ENCODE assay signal across 9 cellular contexts in genomic region chr16:69188716-69189115, GRCh38. TPM values are rescaled to one million over a fixed set of nuclear protein-coding genes. Genes with fewer than 3 reads are reported as not detected.
A peak's percentile ranks its signal among the peaks of the same experiment; 100 is the strongest.
DNase-seq lines count a peak whose midpoint lies in the region; ATAC-seq, FAIRE-seq and TF ChIP-seq lines count a peak whose summit lies in the region.
"Had no signal": no experiment of that assay in that cellular context is flagged by ENCODE, and none has a peak within 500 bp of the region (broad histone marks: within the 10 kb centered on the region; RNA-seq: fewer than 3 reads in every experiment).

No MANE protein-coding gene starts in this region.

- H3K27me3 Mint-ChIP-seq in activated T-cell treated with anti-CD3 and anti-CD28 coated beads, Interleukin-2, amount 50 U/mL, for 4 hours (ENCODE audit: low read depth), result no peaks in the 10 kb centered on the region
- no peaks in the 10 kb centered on the region for H3K27me3 Mint-ChIP-seq in type B pancreatic cell

- no peak for TF ChIP-seq CTCF in ascending aorta (IDR thresholded peaks at IDR 0.05)
- TF ChIP-seq CTCF in type B pancreatic cell (conservative IDR thresholded peaks at IDR 0.05), result no peak

- no peaks in the 10 kb centered on the region for H3K36me3 ChIP-seq in ascending aorta

- peak overlapping the region in 1 of 2 donors; percentile 93 for H3K27ac ChIP-seq in ascending aorta

- H3K9me3 Mint-ChIP-seq in activated T-cell treated with anti-CD3 and anti-CD28 coated beads, Interleukin-2, amount 50 U/mL, for 4 hours, result no peaks in the 10 kb centered on the region
- H3K9me3 Mint-ChIP-seq in type B pancreatic cell, result no peaks in the 10 kb centered on the region

- peak overlapping the region; percentile 86 for H3K27ac Mint-ChIP-seq in type B pancreatic cell

- H3K4me1 Mint-ChIP-seq in activated T-cell treated with anti-CD3 and anti-CD28 coated beads, Interleukin-2, amount 50 U/mL, for 4 hours (ENCODE audit: low read depth), result peaks cover 58% of the 10 kb centered on the region
- H3K4me1 Mint-ChIP-seq in type B pancreatic cell (ENCODE audit: unreplicated experiment), result peaks cover 27% of the 10 kb centered on the region

- no peak for ATAC-seq in activated T-cell treated with anti-CD3 and anti-CD28 coated beads, Interleukin-2, amount 50 U/mL, for 4 hours
- ATAC-seq in left lobe of liver, result no peak

- H3K4me3 Mint-ChIP-seq in activated T-cell treated with anti-CD3 and anti-CD28 coated beads, Interleukin-2, amount 50 U/mL, for 4 hours, result peak overlapping the region; percentile 80
- peak overlapping the region; percentile 90 for H3K4me3 Mint-ChIP-seq in type B pancreatic cell

- H3K27me3 ChIP-seq in ascending aorta, result no peaks in the 10 kb centered on the region

- FAIRE-seq in RCC 7860 (lab: Jason Lieb, UNC), result no peak
- FAIRE-seq: G401.6 had no signal

- H3K4me1 ChIP-seq in ascending aorta, result peaks cover 6 to 31% of the 10 kb centered on the region in 2 donors

- DNase-seq in activated T-cell treated with anti-CD3 and anti-CD28 coated beads, Interleukin-2, amount 50 U/mL, for 4 hours, result no peak
- no peak for DNase-seq in activated T-cell treated with anti-CD3 and anti-CD28 coated beads for 4 hours
- DNase-seq in ascending aorta (ENCODE audit: low spot score in 2 of 2), result no peak
- peak; percentile 41 for DNase-seq in left lobe of liver (ENCODE audit: low spot score)
- no peak for DNase-seq in type B pancreatic cell (ENCODE audit: extremely low spot score, unreplicated experiment)
- DNase-seq in GDM1 (lab: John Stamatoyannopoulos, UW), result no peak
- DNase-seq in ecto neural progenitor cell (ENCODE audit: low spot score), result no peak
- no peak for DNase-seq in RCC 7860 (ENCODE audit: low spot score)

- peak overlapping the region; percentile 83 to 91 for H3K4me3 ChIP-seq in ascending aorta

- H3K9me3 ChIP-seq in ascending aorta, result no peaks in the 10 kb centered on the region

- H3K36me3 Mint-ChIP-seq in activated T-cell treated with anti-CD3 and anti-CD28 coated beads, Interleukin-2, amount 50 U/mL, for 4 hours (ENCODE audit: insufficient read depth), result peaks cover 3% of the 10 kb centered on the region
- H3K36me3 Mint-ChIP-seq in type B pancreatic cell, result peaks cover 9% of the 10 kb centered on the region

- intact Hi-C loops in ascending aorta (cut with DNase I), result loop anchor here (5.0 kb wide), 3 partner anchors 36 to 89 kb away; partner anchors contain the start of genes CHTF8 and UTP4

RNA-seq across cellular contexts. Expression of gene SNTB2, which starts 1.8 kb away (rescaled TPM):
- 10 to 100 TPM; 11.7 to 15.5 (median 13.1) TPM for total RNA-seq in activated T-cell treated with anti-CD3 and anti-CD28 coated beads, Interleukin-2, amount 50 U/mL, for 4 hours
- total RNA-seq in ascending aorta, result 19.7 TPM
- total RNA-seq in left lobe of liver, result 11.6 TPM
- total RNA-seq in type B pancreatic cell (ENCODE audit: low replicate concordance), result 20.9 and 22.2 TPM in 2 replicates

RNA-seq across cellular contexts. Expression of gene UTP4, which starts 56.3 kb away (rescaled TPM):
- 100 to 1,000 TPM; 186 to 204 (median 197) TPM for total RNA-seq in activated T-cell treated with anti-CD3 and anti-CD28 coated beads, Interleukin-2, amount 50 U/mL, for 4 hours
- total RNA-seq in ascending aorta (45.9 TPM), left lobe of liver (17.6 TPM), type B pancreatic cell (ENCODE audit: low replicate concordance) (42.5 and 51.9 TPM in 2 replicates)

RNA-seq across cellular contexts. Expression of gene CHTF8, which starts 56.3 kb away (rescaled TPM):
- total RNA-seq in activated T-cell treated with anti-CD3 and anti-CD28 coated beads, Interleukin-2, amount 50 U/mL, for 4 hours, result 100 to 1,000 TPM; 102 to 126 (median 106) TPM
- total RNA-seq in ascending aorta (41.3 TPM), left lobe of liver (59.1 TPM), type B pancreatic cell (ENCODE audit: low replicate concordance) (101 and 131 TPM in 2 replicates)
